Comparison of ENCODE assay signal across 8 cellular contexts in genomic region chr4:169619958-169620845, GRCh38. TPM values are rescaled to one million over a fixed set of nuclear protein-coding genes. Genes with fewer than 3 reads are reported as not detected.
DNase-seq lines count a peak whose midpoint lies in the region; ATAC-seq lines count a peak whose summit lies in the region.

CLCN3 (plus strand) TSS chr4:169620578; CDS start chr4:169635929, 15,351 bp downstream.

- H3K9me3 ChIP-seq in effector memory CD4-positive, alpha-beta T cell (ENCODE audit: control insufficient read depth, low read length), result no peaks in the 10 kb centered on the region

- H3K4me3 ChIP-seq in effector memory CD4-positive, alpha-beta T cell (ENCODE audit: insufficient read depth, low read depth, low read length, poor library complexity, severe bottlenecking), result peak within 1 kb of the TSS; percentile 86

- H3K27ac ChIP-seq in effector memory CD4-positive, alpha-beta T cell (ENCODE audit: insufficient read depth, low read length, poor library complexity, severe bottlenecking), result peak within 1 kb of the TSS; percentile 95

- ATAC-seq in GM21360 (IDR thresholded peaks at IDR 0.05; ENCODE audit: unreplicated experiment), result peak; percentile 94

- H3K4me1 ChIP-seq in effector memory CD4-positive, alpha-beta T cell (ENCODE audit: control insufficient read depth, insufficient read depth, low read length, poor library complexity, severe bottlenecking), result peaks cover 24% of the 10 kb centered on the region

- DNase-seq in COLO668 (lab: John Stamatoyannopoulos, UW; ENCODE audit: unreplicated experiment) (peak; percentile 98), HT1080 (ENCODE audit: low read depth) (peak; percentile 98), NOMO-1 treated with DMSO at 0.1 percent for 48 hours (lab: John Stamatoyannopoulos, UW; ENCODE audit: unreplicated experiment) (peak; percentile 93), lung microvascular endothelial cell (ENCODE audit: low read depth in 2 of 2) (peak; percentile 99 to 100)
- DNase-seq in activated CD8-positive, alpha-beta memory T cell treated with anti-CD3 and anti-CD28 coated beads for 4 hours (ENCODE audit: low read depth in 2 of 2), result peak; percentile 77 to 81
- DNase-seq in effector memory CD4-positive, alpha-beta T cell, result peak; percentile 76 to 84 (median 77)
- peak; percentile 82 to 90 (median 82) for DNase-seq in stimulated activated CD4-positive, alpha-beta T cell treated with anti-CD3 and anti-CD28 coated beads, TNF-alpha, amount 100 ng/mL, for 48 hours (ENCODE audit: low read depth in 3 of 3)

- no peaks in the 10 kb centered on the region for H3K36me3 ChIP-seq in effector memory CD4-positive, alpha-beta T cell (ENCODE audit: control insufficient read depth, insufficient read depth, low read length)

- no peaks in the 10 kb centered on the region for H3K27me3 ChIP-seq in effector memory CD4-positive, alpha-beta T cell (replicated peaks; ENCODE audit: control insufficient read depth, insufficient read depth, low read length, poor library complexity, severe bottlenecking)

RNA-seq across cellular contexts. Expression of gene CLCN3, which starts in this region (rescaled TPM):
- total RNA-seq in HT1080 (2014; rRNA removed; shearing (Covaris generic)), result 16.5 and 21.8 TPM in 2 replicates
- 23.9 and 32.7 TPM in 2 replicates for polyA plus RNA-seq in HT1080 (2015; cell fraction: cytosol; rRNA removed)
- 34.8 and 37.4 TPM in 2 replicates for polyA plus RNA-seq in HT1080 (2015; cell fraction: nucleus; rRNA removed)
- total RNA-seq in lung microvascular endothelial cell, result 51.0 and 103 TPM in 2 replicates

Comparison
In these comparisons a context has a peak if more than half of its experiments do, and no peak if none do; other contexts are left out.
1. Peak in every context shown above with its lines: DNase-seq, ATAC-seq, H3K4me3 ChIP-seq and H3K27ac ChIP-seq.